In genomic region chr2:20668470-20668869, GRCh38 we compare ENCODE assay signal across 1 cellular context.
TF ChIP-seq lines count a peak whose summit lies in the region.

No MANE protein-coding gene starts in this region.

TF ChIP-seq in H1, 55 proteins besides CTCF, POLR2A, EP300 and RAD21:
- TF ChIP-seq USF2 (IDR thresholded peaks at IDR 0.05; ENCODE audit: low read length) (no peak), TEAD4 (IDR thresholded peaks at IDR 0.05; ENCODE audit: low read depth, low read length) (no peak), RBBP5 (IDR thresholded peaks at IDR 0.05; ENCODE audit: borderline replicate concordance, low read depth, low read length) (no peak), SP4 (IDR thresholded peaks at IDR 0.05; ENCODE audit: low read length) (no peak)
